15 cellular contexts compared by ENCODE assay signal in the genomic region with DNA sequence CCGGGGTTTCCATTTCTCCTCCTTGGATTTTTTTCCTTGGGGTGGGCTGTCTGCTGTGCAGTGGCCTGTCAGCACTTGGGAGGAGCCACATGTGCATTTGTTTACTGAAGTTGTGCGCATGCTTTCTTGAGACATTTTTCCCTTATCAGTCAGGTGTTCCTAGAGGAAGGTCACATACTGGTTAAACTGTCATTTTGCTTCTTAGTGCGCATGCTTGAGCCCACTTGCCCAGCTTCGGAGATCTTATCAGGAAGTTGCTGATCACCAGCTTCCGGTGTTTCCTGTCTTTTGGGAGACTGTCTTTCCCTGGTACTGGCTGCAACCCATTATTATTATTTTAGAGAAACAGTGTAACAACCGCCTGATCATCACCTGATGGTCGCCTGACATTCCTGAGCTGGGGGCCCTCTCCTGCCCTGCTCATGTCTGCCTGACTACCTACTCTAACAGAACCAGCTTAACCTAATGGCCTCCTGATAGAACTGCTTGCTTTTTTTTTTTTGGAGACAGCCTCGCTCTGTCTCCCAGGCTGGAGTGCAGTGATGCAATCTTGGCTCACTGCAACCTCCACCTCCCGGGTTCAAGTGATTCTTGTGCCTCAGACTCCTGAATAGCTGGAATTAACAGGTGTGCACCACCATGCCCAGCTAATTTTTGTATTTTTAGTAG. TPM values are rescaled to one million over a fixed set of nuclear protein-coding genes. Genes with fewer than 3 reads are reported as not detected.
A peak's percentile ranks its signal among the peaks of the same experiment; 100 is the strongest.
DNase-seq lines count a peak whose midpoint lies in the region; ATAC-seq and TF ChIP-seq lines count a peak whose summit lies in the region.
"Had no signal": no experiment of that assay in that cellular context is flagged by ENCODE, and none has a peak within 500 bp of the region (broad histone marks: within the 10 kb centered on the region; RNA-seq: fewer than 3 reads in every experiment).

No MANE protein-coding gene starts in this region.

- no peaks in the 10 kb centered on the region for H3K9me3 Mint-ChIP-seq in CD4-positive, alpha-beta T cell
- H3K9me3 Mint-ChIP-seq in activated CD8-positive, alpha-beta T cell treated with anti-CD3 and anti-CD28 coated beads, Interleukin-2, amount 10 ng/mL, durations not matched to agents 7 days and 5 days (ENCODE audit: insufficient read depth): no peaks in the 10 kb centered on the region

- peaks cover 4% of the 10 kb centered on the region for H3K36me3 Mint-ChIP-seq in CD4-positive, alpha-beta T cell (ENCODE audit: low read depth)
- H3K36me3 Mint-ChIP-seq in activated CD8-positive, alpha-beta T cell treated with anti-CD3 and anti-CD28 coated beads, Interleukin-2, amount 10 ng/mL, durations not matched to agents 7 days and 5 days (ENCODE audit: low read depth): peaks cover 3% of the 10 kb centered on the region

- intact Hi-C loops in CD4-positive, alpha-beta T cell (cut with DNase I, micrococcal nuclease): no loop called here

- CTCF ChIA-PET in CD4-positive, alpha-beta T cell (lab: Charles Lee): no interaction called here
- CTCF ChIA-PET in activated CD8-positive, alpha-beta T cell treated with anti-CD3 and anti-CD28 coated beads, Interleukin-2, amount 10 ng/mL, durations not matched to agents 7 days and 5 days (lab: Charles Lee): interaction anchor here (1.6 kb wide), 1 partner anchor 384 kb away, joined by 3 read pairs; no protein-coding TSS in a partner anchor

- H3K4me1 Mint-ChIP-seq in CD4-positive, alpha-beta T cell (ENCODE audit: low read depth): peaks cover 45% of the 10 kb centered on the region
- peaks cover 20% of the 10 kb centered on the region for H3K4me1 Mint-ChIP-seq in activated CD8-positive, alpha-beta T cell treated with anti-CD3 and anti-CD28 coated beads, Interleukin-2, amount 10 ng/mL, durations not matched to agents 7 days and 5 days (ENCODE audit: low read depth)

- POLR2A ChIA-PET in CD4-positive, alpha-beta T cell (lab: Charles Lee): interaction anchor here (0.6 kb wide), 1 partner anchor 599 kb away, joined by 3 read pairs; no protein-coding TSS in a partner anchor
- POLR2A ChIA-PET in activated CD8-positive, alpha-beta T cell treated with anti-CD3 and anti-CD28 coated beads, Interleukin-2, amount 10 ng/mL, durations not matched to agents 7 days and 5 days (lab: Charles Lee): no interaction called here

- ATAC-seq in CD4-positive, alpha-beta T cell (ENCODE audit: poor library complexity): peak; percentile 26
- ATAC-seq in activated CD8-positive, alpha-beta T cell treated with anti-CD3 and anti-CD28 coated beads, Interleukin-2, amount 10 ng/mL, durations not matched to agents 7 days and 5 days: peak; percentile 33
- ATAC-seq: PC-3 had no signal

- H3K9me3 ChIP-seq in CD4-positive, alpha-beta T cell (ENCODE audit: control insufficient read depth, low read length): no peaks in the 10 kb centered on the region
- H3K9me3 ChIP-seq: esophagus muscularis mucosa had no signal

- TF ChIP-seq CTCF in CD4-positive, alpha-beta T cell (IDR thresholded peaks at IDR 0.05): no peak

- H3K27me3 Mint-ChIP-seq in CD4-positive, alpha-beta T cell: no peaks in the 10 kb centered on the region
- no peaks in the 10 kb centered on the region for H3K27me3 Mint-ChIP-seq in activated CD8-positive, alpha-beta T cell treated with anti-CD3 and anti-CD28 coated beads, Interleukin-2, amount 10 ng/mL, durations not matched to agents 7 days and 5 days (ENCODE audit: low read depth)

- no peaks in the 10 kb centered on the region for H3K27me3 ChIP-seq in CD4-positive, alpha-beta T cell (ENCODE audit: control insufficient read depth, insufficient read depth, low read length)
- H3K27me3 ChIP-seq: esophagus muscularis mucosa had no signal

- no peak overlapping the region for H3K27ac ChIP-seq in CD4-positive, alpha-beta T cell (ENCODE audit: low read depth, low read length)
- H3K27ac ChIP-seq: esophagus muscularis mucosa had no signal

- no peak overlapping the region for H3K27ac Mint-ChIP-seq in CD4-positive, alpha-beta T cell
- H3K27ac Mint-ChIP-seq in activated CD8-positive, alpha-beta T cell treated with anti-CD3 and anti-CD28 coated beads, Interleukin-2, amount 10 ng/mL, durations not matched to agents 7 days and 5 days: peak overlapping the region; percentile 75

- no peak for DNase-seq in CD4-positive, alpha-beta T cell
- peak; percentile 37 for DNase-seq in KG1 (lab: John Stamatoyannopoulos, UW)
- DNase-seq in activated CD8-positive, alpha-beta T cell treated with anti-CD3 and anti-CD28 coated beads, Interleukin-2, amount 10 ng/mL, durations not matched to agents 7 days and 5 days: no peak
- peak; percentile 89 for DNase-seq in islet precursor cell
- no peak for DNase-seq in NCI-H748 (lab: John Stamatoyannopoulos, UW; ENCODE audit: unreplicated experiment)
- DNase-seq in ureter (ENCODE audit: low spot score): no peak
- DNase-seq in NCI-H2171 (lab: John Stamatoyannopoulos, UW): no peak
- DNase-seq in activated CD8-positive, alpha-beta memory T cell treated with anti-CD3 and anti-CD28 coated beads, Interleukin-2, amount 50 U/mL, for 4 hours: no peak
- DNase-seq: activated CD4-positive, alpha-beta T cell treated with anti-CD3 and anti-CD28 coated beads for 4 hours; NCI-H1930; nucleus accumbens; PC-3 had no signal

- H3K4me3 Mint-ChIP-seq in CD4-positive, alpha-beta T cell: peak overlapping the region; percentile 74
- peak overlapping the region; percentile 56 for H3K4me3 Mint-ChIP-seq in activated CD8-positive, alpha-beta T cell treated with anti-CD3 and anti-CD28 coated beads, Interleukin-2, amount 10 ng/mL, durations not matched to agents 7 days and 5 days

RNA-seq across cellular contexts. Expression of a gene that starts 0.4 kb away (rescaled TPM):
- not detected for total RNA-seq in CD4-positive, alpha-beta T cell
- total RNA-seq in activated CD8-positive, alpha-beta T cell treated with anti-CD3 and anti-CD28 coated beads, Interleukin-2, amount 10 ng/mL, durations not matched to agents 7 days and 5 days: not detected
- total RNA-seq in ureter: 0.18 TPM
- total RNA-seq: HT-29, kidney epithelial cell, PC-3 had no signal

RNA-seq across cellular contexts. Expression of a gene that starts 18.3 kb away (rescaled TPM):
- 1 to 10 TPM; 3.0 to 4.6 TPM for total RNA-seq in CD4-positive, alpha-beta T cell
- 10 to 100 TPM in 1 of 2 experiments, 1 to 10 TPM in 1; 9.5 to 10.1 TPM for total RNA-seq in activated CD8-positive, alpha-beta T cell treated with anti-CD3 and anti-CD28 coated beads, Interleukin-2, amount 10 ng/mL, durations not matched to agents 7 days and 5 days
- total RNA-seq in ureter: 6.7 TPM

Comparison
In these comparisons a context has a peak if more than half of its experiments do, and no peak if none do; other contexts are left out.
1. DNase-seq: peak in KG1 (single experiment) and islet precursor cell (single experiment); none in CD4-positive, alpha-beta T cell (0 of 10), activated CD8-positive, alpha-beta T cell treated with anti-CD3 and anti-CD28 coated beads, Interleukin-2, amount 10 ng/mL, durations not matched to agents 7 days and 5 days (single experiment), NCI-H748 (single experiment), ureter (single experiment), NCI-H2171 (single experiment) and activated CD8-positive, alpha-beta memory T cell treated with anti-CD3 and anti-CD28 coated beads, Interleukin-2, amount 50 U/mL, for 4 hours (single experiment).